8 cellular contexts compared by ENCODE assay signal in the genomic region with DNA sequence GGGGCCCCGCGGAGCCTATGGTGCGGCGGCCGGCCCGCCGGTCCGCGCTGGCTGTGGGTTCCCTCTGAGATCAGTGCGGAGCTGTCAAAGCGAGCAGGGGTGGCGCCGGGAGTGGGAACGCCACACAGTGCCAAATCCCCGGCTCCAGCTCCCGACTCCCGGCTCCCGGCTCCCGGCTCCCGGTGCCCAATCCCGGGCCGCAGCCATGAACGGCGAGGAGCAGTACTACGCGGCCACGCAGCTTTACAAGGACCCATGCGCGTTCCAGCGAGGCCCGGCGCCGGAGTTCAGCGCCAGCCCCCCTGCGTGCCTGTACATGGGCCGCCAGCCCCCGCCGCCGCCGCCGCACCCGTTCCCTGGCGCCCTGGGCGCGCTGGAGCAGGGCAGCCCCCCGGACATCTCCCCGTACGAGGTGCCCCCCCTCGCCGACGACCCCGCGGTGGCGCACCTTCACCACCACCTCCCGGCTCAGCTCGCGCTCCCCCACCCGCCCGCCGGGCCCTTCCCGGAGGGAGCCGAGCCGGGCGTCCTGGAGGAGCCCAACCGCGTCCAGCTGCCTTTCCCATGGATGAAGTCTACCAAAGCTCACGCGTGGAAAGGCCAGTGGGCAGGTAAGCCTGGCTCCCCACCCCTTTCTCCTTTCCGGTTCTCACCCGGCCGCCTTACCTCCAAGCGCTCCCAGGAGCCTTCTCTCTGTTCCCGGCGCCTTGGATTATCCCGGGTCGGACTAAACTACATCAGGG. TPM values are rescaled to one million over a fixed set of nuclear protein-coding genes. Genes with fewer than 3 reads are reported as not detected.
A peak's percentile ranks its signal among the peaks of the same experiment; 100 is the strongest.
DNase-seq lines count a peak whose midpoint lies in the region; ATAC-seq lines count a peak whose summit lies in the region.

Gene PDX1 (plus strand): TSS at position 67 of the 743 bp plus-strand sequence. CDS start 139 bp downstream, at position 206.

- H3K36me3 ChIP-seq in skeletal muscle tissue (ENCODE audit: control insufficient read depth in 3 of 3, insufficient read depth in 3 of 3, low read length in 3 of 3) = no peaks in the 10 kb centered on the region

- H3K4me1 ChIP-seq in skeletal muscle tissue (ENCODE audit: control insufficient read depth in 3 of 3, insufficient read depth in 3 of 3, low read length in 3 of 3) = peaks cover 16 to 40% (median 20%) of the 10 kb centered on the region in 3 donors

- POLR2A ChIA-PET in T-cell (lab: Charles Lee) = no interaction called here

- peak within 1 kb of the TSS; percentile 63 to 82 (median 66) for H3K4me3 Mint-ChIP-seq in T-cell

- ATAC-seq in T-cell (replicated peaks in 1 of 4) = no peak
- peak; percentile 76 to 87 for ATAC-seq in left cardiac atrium
- no peak for ATAC-seq in GM21367 (IDR thresholded peaks at IDR 0.05; ENCODE audit: unreplicated experiment)

- H3K27me3 Mint-ChIP-seq in T-cell = peaks cover 64 to 79% of the 10 kb centered on the region in 2 donors

- CTCF ChIA-PET in T-cell (lab: Charles Lee) = no interaction called here

- peak within 1 kb of the TSS in 1 of 3 donors; percentile 8 for H3K9ac ChIP-seq in skeletal muscle tissue (ENCODE audit: low read depth in 1 of 3, low read length in 3 of 3)

- intact Hi-C loops in left cardiac atrium (cut with DNase I) = no loop called here

- no peaks in the 10 kb centered on the region for H3K9me3 Mint-ChIP-seq in T-cell

- no peaks in the 10 kb centered on the region for H3K36me3 Mint-ChIP-seq in T-cell

- H3K27ac Mint-ChIP-seq in T-cell = peak within 1 kb of the TSS in 1 of 2 donors; percentile 63

- H3K4me1 Mint-ChIP-seq in T-cell = peaks cover 38 to 44% (median 41%) of the 10 kb centered on the region in 3 donors

- H3K27me3 ChIP-seq in skeletal muscle tissue (ENCODE audit: control insufficient read depth in 3 of 3, insufficient read depth in 3 of 3, low read length in 3 of 3) = peaks cover 93 to 98% (median 97%) of the 10 kb centered on the region in 3 donors

- peaks cover 0 to 2% (median 0%) of the 10 kb centered on the region in 3 donors for H3K9me3 ChIP-seq in skeletal muscle tissue (ENCODE audit: control insufficient read depth in 3 of 3, low read length in 3 of 3)

- peak within 1 kb of the TSS; percentile 45 to 67 (median 65) for H3K4me3 ChIP-seq in skeletal muscle tissue (ENCODE audit: low read length in 3 of 3)

- DNase-seq in activated T-cell treated with anti-CD3 and anti-CD28 coated beads for 24 hours (ENCODE audit: low read depth) = peak; percentile 15
- no peak for DNase-seq in activated T-cell treated with anti-CD3 and anti-CD28 coated beads, Interleukin-2, amount 50 U/mL, for 1 hour
- DNase-seq in T-cell = no peak
- peak; percentile 46 for DNase-seq in left cardiac atrium
- DNase-seq in activated CD4-positive, CD25-positive, alpha-beta regulatory T cell treated with anti-CD3 and anti-CD28 coated beads, Interleukin-2, amount 50 U/mL, for 72 hours = no peak
- no peak for DNase-seq in effector CD8-positive, alpha-beta T cell (lab: John Stamatoyannopoulos, UW)

- no peak within 1 kb of the TSS for H3K27ac ChIP-seq in skeletal muscle tissue (ENCODE audit: low read depth, low read length)

RNA-seq across cellular contexts. Expression of gene PDX1, which starts in this region (rescaled TPM):
- total RNA-seq in T-cell = not detected
- total RNA-seq in left cardiac atrium = not detected
- not detected for total RNA-seq in skeletal muscle tissue

Comparison
In these comparisons a context has a peak if more than half of its experiments do, and no peak if none do; other contexts are left out.
1. Peak in DNase-seq and ATAC-seq in left cardiac atrium; RNA of the gene not detected or under 1 TPM.